ENCODE assay signal across 4 cellular contexts in genomic region chr9:68389558-68389957, GRCh38. TPM values are rescaled to one million over a fixed set of nuclear protein-coding genes. Genes with fewer than 3 reads are reported as not detected.
"Had no signal": no experiment of that assay in that cellular context is flagged by ENCODE, and none has a peak within 500 bp of the region (broad histone marks: within the 10 kb centered on the region; RNA-seq: fewer than 3 reads in every experiment).

No MANE protein-coding gene starts in this region.

RNA-seq across cellular contexts. Expression of gene PGM5, which starts 33.1 kb away (rescaled TPM):
- total RNA-seq: LHCN-M2, MCF 10A, OCI-LY7 had no signal
- polyA plus RNA-seq: SK-N-SH had no signal
